ENCODE assay signal across 9 cellular contexts in the genomic region with DNA sequence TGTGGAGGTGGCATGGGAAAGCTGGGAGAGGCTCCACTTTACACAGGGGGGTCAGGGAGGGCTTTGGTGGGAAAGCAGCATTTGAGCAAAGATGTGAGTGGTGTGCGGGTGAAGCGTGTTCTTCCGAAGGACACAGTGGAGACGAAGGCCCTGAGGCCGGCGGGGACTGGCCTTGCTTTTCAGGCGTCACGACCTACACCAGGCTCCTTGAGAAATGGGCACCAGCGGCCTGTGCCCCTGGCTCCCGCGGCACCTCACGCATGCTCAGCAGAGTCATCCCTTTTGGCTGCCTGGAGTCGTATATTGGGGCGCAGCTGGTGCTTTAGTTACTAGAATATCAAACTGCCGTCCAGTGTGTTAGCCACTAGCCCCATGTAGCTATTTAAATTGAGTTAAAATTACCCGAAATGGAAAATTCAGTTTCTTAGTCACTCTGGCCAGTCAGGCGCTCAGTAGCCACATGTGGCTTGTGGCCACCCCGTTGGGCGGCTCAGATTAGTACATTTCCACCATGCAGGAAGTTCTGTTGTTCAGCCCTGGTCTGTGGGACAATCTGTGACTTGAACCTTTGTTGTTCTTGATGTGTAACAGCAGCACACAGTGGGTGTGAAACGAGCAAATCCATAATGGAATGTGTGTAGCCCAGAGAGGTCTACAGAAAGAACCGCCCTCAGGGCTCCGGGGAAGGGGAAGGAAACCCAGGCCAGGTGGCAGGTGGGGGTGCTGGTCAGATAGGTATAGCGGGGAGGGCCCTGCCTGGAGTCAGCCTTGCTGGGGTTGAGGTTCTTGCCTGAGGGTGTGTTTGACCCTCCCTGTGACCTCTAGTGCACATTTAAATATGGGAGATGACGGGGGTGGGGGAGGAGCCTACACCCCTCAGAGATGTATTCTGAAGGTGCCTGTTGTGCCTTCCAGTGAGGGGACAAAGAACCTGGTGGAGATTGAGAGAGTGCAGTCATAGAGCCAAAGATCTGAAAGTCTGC. TPM values are rescaled to one million over a fixed set of nuclear protein-coding genes. Genes with fewer than 3 reads are reported as not detected.
DNase-seq lines count a peak whose midpoint lies in the region; TF ChIP-seq lines count a peak whose summit lies in the region.
"Had no signal": no experiment of that assay in that cellular context is flagged by ENCODE, and none has a peak within 500 bp of the region (broad histone marks: within the 10 kb centered on the region; RNA-seq: fewer than 3 reads in every experiment).

No MANE protein-coding gene starts in this region.

- CTCF ChIA-PET in activated naive CD4-positive, alpha-beta T cell treated with anti-CD3 and anti-CD28 coated beads, Interleukin-2, amount 10 ng/mL, durations not matched to agents 7 days and 5 days (lab: Charles Lee): no interaction called here
- CTCF ChIA-PET in activated naive CD4-positive, alpha-beta T cell treated with anti-CD3 and anti-CD28 coated beads for 36 hours (lab: Charles Lee): interaction anchor here (1.1 kb wide), 1 partner anchor 66 kb away, joined by 3 read pairs; no protein-coding TSS in a partner anchor

- TF ChIP-seq CTCF in endodermal cell (conservative IDR thresholded peaks at IDR 0.05): no peak
- no peak for TF ChIP-seq CTCF in transverse colon (IDR thresholded peaks at IDR 0.05)

- H3K36me3 ChIP-seq in endodermal cell (ENCODE audit: control insufficient read depth, insufficient read depth, low read length) (no peaks in the 10 kb centered on the region), transverse colon (no peaks in the 10 kb centered on the region)
- H3K36me3 ChIP-seq: BE2C had no signal

- H3K36me3 Mint-ChIP-seq in activated naive CD4-positive, alpha-beta T cell treated with anti-CD3 and anti-CD28 coated beads, Interleukin-2, amount 10 ng/mL, durations not matched to agents 7 days and 5 days: peaks cover 23% of the 10 kb centered on the region
- peaks cover 10% of the 10 kb centered on the region for H3K36me3 Mint-ChIP-seq in activated naive CD4-positive, alpha-beta T cell treated with anti-CD3 and anti-CD28 coated beads for 36 hours (ENCODE audit: low read depth)
- H3K36me3 Mint-ChIP-seq in endodermal cell (ENCODE audit: low read depth): peaks cover 4% of the 10 kb centered on the region

- peak overlapping the region; percentile 33 for H3K4me3 Mint-ChIP-seq in activated naive CD4-positive, alpha-beta T cell treated with anti-CD3 and anti-CD28 coated beads, Interleukin-2, amount 10 ng/mL, durations not matched to agents 7 days and 5 days
- H3K4me3 Mint-ChIP-seq in activated naive CD4-positive, alpha-beta T cell treated with anti-CD3 and anti-CD28 coated beads for 36 hours: no peak overlapping the region
- no peak overlapping the region for H3K4me3 Mint-ChIP-seq in endodermal cell

- peaks cover 1% of the 10 kb centered on the region for H3K9me3 Mint-ChIP-seq in activated naive CD4-positive, alpha-beta T cell treated with anti-CD3 and anti-CD28 coated beads, Interleukin-2, amount 10 ng/mL, durations not matched to agents 7 days and 5 days
- no peaks in the 10 kb centered on the region for H3K9me3 Mint-ChIP-seq in activated naive CD4-positive, alpha-beta T cell treated with anti-CD3 and anti-CD28 coated beads for 36 hours
- no peaks in the 10 kb centered on the region for H3K9me3 Mint-ChIP-seq in endodermal cell

- TF ChIP-seq EP300 in transverse colon (IDR thresholded peaks at IDR 0.05; ENCODE audit: low read depth): no peak

- no peak for TF ChIP-seq POLR2A in transverse colon (IDR thresholded peaks at IDR 0.05)

- H3K27ac Mint-ChIP-seq in activated naive CD4-positive, alpha-beta T cell treated with anti-CD3 and anti-CD28 coated beads, Interleukin-2, amount 10 ng/mL, durations not matched to agents 7 days and 5 days: peak overlapping the region; percentile 95
- H3K27ac Mint-ChIP-seq in activated naive CD4-positive, alpha-beta T cell treated with anti-CD3 and anti-CD28 coated beads for 36 hours: no peak overlapping the region
- peak overlapping the region; percentile 63 for H3K27ac Mint-ChIP-seq in endodermal cell

- H3K4me3 ChIP-seq in endodermal cell (ENCODE audit: low read length): no peak overlapping the region
- no peak overlapping the region for H3K4me3 ChIP-seq in transverse colon

- H3K27me3 Mint-ChIP-seq in activated naive CD4-positive, alpha-beta T cell treated with anti-CD3 and anti-CD28 coated beads, Interleukin-2, amount 10 ng/mL, durations not matched to agents 7 days and 5 days: no peaks in the 10 kb centered on the region
- no peaks in the 10 kb centered on the region for H3K27me3 Mint-ChIP-seq in activated naive CD4-positive, alpha-beta T cell treated with anti-CD3 and anti-CD28 coated beads for 36 hours (ENCODE audit: low read depth)
- H3K27me3 Mint-ChIP-seq in endodermal cell (ENCODE audit: insufficient read depth): no peaks in the 10 kb centered on the region

- H3K9ac ChIP-seq in endodermal cell (ENCODE audit: extremely low read depth, low read length, poor library complexity, severe bottlenecking): no peak overlapping the region

- H3K27ac ChIP-seq in endodermal cell (ENCODE audit: low read depth, low read length): no peak overlapping the region
- peak overlapping the region; percentile 82 to 89 (median 88) for H3K27ac ChIP-seq in transverse colon

- DNase-seq in activated naive CD4-positive, alpha-beta T cell treated with anti-CD3 and anti-CD28 coated beads, Interleukin-2, amount 10 ng/mL, durations not matched to agents 7 days and 5 days: no peak
- DNase-seq in activated naive CD4-positive, alpha-beta T cell treated with anti-CD3 and anti-CD28 coated beads for 36 hours: no peak
- DNase-seq in NCI-H69 (lab: John Stamatoyannopoulos, UW): peak; percentile 4
- peak; percentile 61 for DNase-seq in endodermal cell
- no peak for DNase-seq in transverse colon
- no peak for DNase-seq in medulla oblongata (ENCODE audit: extremely low spot score)
- DNase-seq in ACHN: no peak
- no peak for DNase-seq in T-helper 9 cell
- DNase-seq: BE2C had no signal

- 81 to 84% methylated on average over 22 to 24 of the region's 24 CpGs for WGBS in endodermal cell (ENCODE audit: insufficient coverage in 1 of 2, insufficient read length in 1 of 2), 2 experiments
- WGBS in transverse colon (ENCODE audit: low coverage in 1 of 2), 2 donors: 77 to 87% methylated on average over 3 to 24 of the region's 24 CpGs

- intact Hi-C loops in activated naive CD4-positive, alpha-beta T cell treated with anti-CD3 and anti-CD28 coated beads for 36 hours (cut with micrococcal nuclease): no loop called here
- intact Hi-C loops in transverse colon (cut with DNase I; ENCODE audit: low total_unique reads): no loop called here

- H3K4me1 Mint-ChIP-seq in activated naive CD4-positive, alpha-beta T cell treated with anti-CD3 and anti-CD28 coated beads, Interleukin-2, amount 10 ng/mL, durations not matched to agents 7 days and 5 days: peaks cover 70% of the 10 kb centered on the region
- peaks cover 69% of the 10 kb centered on the region for H3K4me1 Mint-ChIP-seq in activated naive CD4-positive, alpha-beta T cell treated with anti-CD3 and anti-CD28 coated beads for 36 hours (ENCODE audit: low read depth)
- H3K4me1 Mint-ChIP-seq in endodermal cell: peaks cover 48% of the 10 kb centered on the region

- no peaks in the 10 kb centered on the region for H3K27me3 ChIP-seq in endodermal cell (ENCODE audit: control insufficient read depth, insufficient read depth, low read length, poor library complexity, severe bottlenecking)
- H3K27me3 ChIP-seq in transverse colon: no peaks in the 10 kb centered on the region
- H3K27me3 ChIP-seq: BE2C had no signal

- no peaks in the 10 kb centered on the region for H3K9me3 ChIP-seq in endodermal cell (ENCODE audit: control insufficient read depth, low read length)
- no peaks in the 10 kb centered on the region for H3K9me3 ChIP-seq in transverse colon
- H3K9me3 ChIP-seq: BE2C had no signal

- H3K4me1 ChIP-seq in endodermal cell (ENCODE audit: control insufficient read depth, insufficient read depth, low read length) (peaks cover 8% of the 10 kb centered on the region), transverse colon (peaks cover 39 to 67% (median 43%) of the 10 kb centered on the region in 4 donors)

- in situ Hi-C loops in transverse colon (cut with MboI; ENCODE audit: low pct_ligation_motif_present in 1 of 4, low pct_unique_long_range_greater_than_20kb in 1 of 4, low sequenced_read_pairs in 3 of 4) (no loop called here), ACHN (cut with HindIII; ENCODE audit: low pct_ligation_motif_present, low pct_unique_long_range_greater_than_20kb, low sequenced_read_pairs) (no loop called here)

RNA-seq across cellular contexts. Expression of a gene that starts 30.4 kb away (rescaled TPM):
- total RNA-seq in activated naive CD4-positive, alpha-beta T cell treated with anti-CD3 and anti-CD28 coated beads for 36 hours: 10 to 100 TPM; 23.6 to 24.6 TPM
- 10 to 100 TPM; 42.3 to 43.5 TPM for total RNA-seq in endodermal cell
- 40.4 TPM for polyA plus RNA-seq in endodermal cell (2013, experiment 1 of 2)
- polyA plus RNA-seq in endodermal cell (2013, experiment 2 of 2): 42.0 TPM
- total RNA-seq in transverse colon: 10 to 100 TPM; 42.6 to 56.9 (median 54.0) TPM

Comparison
In these comparisons a context has a peak if more than half of its experiments do, and no peak if none do; other contexts are left out.
1. DNase-seq: peak in NCI-H69 (single experiment) and endodermal cell (single experiment); none in activated naive CD4-positive, alpha-beta T cell treated with anti-CD3 and anti-CD28 coated beads, Interleukin-2, amount 10 ng/mL, durations not matched to agents 7 days and 5 days (single experiment), activated naive CD4-positive, alpha-beta T cell treated with anti-CD3 and anti-CD28 coated beads for 36 hours (single experiment), transverse colon (single experiment), medulla oblongata (single experiment), ACHN (single experiment) and T-helper 9 cell (single experiment).